Comparison of ENCODE assay signal across 7 cellular contexts in the genomic region with DNA sequence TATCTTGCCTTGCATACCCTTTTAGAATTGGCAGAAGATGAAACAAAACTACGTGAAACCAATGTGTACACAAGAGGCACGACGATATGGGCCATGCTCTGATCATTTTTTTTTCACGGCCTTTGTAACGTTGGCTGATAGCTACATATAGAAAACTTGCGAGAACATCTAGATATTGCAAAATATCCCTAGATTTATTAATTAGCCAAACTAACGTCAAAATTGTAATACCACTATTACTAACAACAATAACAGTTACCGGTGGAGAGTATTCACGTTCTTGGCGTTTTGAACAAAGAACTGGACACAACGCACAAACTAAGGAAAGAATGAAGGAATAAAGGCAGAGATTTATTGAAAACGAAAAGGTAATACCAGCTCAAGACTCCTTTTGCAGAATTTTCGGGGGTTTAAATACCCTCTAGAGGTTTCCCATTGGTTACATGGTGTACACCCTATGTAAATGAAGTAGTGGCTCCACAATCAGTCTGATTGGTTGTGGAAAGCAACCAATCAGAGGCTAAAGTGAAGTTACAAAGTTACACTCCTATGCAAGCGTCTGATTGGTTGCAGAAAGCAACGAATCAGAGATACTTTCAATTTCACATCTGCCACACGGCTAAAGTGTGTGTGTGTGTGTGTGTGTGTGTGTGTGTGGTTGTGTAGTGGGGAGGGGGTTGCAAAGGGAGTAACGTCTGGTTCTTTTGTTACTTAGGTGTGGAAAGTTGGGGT. TPM values are rescaled to one million over a fixed set of nuclear protein-coding genes. Genes with fewer than 3 reads are reported as not detected.
A peak's percentile ranks its signal among the peaks of the same experiment; 100 is the strongest.
DNase-seq lines count a peak whose midpoint lies in the region; ATAC-seq and TF ChIP-seq lines count a peak whose summit lies in the region.

No MANE protein-coding gene starts in this region.

- H3K9me3 ChIP-seq in skeletal muscle tissue (ENCODE audit: control insufficient read depth in 3 of 3, low read length in 3 of 3): no peaks in the 10 kb centered on the region

- H3K27me3 Mint-ChIP-seq in activated B cell treated with CpG ODN at 0.5 μM for 24 hours: no peaks in the 10 kb centered on the region

- H3K9me3 Mint-ChIP-seq in activated B cell treated with CpG ODN at 0.5 μM for 24 hours: no peaks in the 10 kb centered on the region

- H3K9ac ChIP-seq in skeletal muscle tissue (ENCODE audit: low read depth in 1 of 3, low read length in 3 of 3): no peak overlapping the region

- peak overlapping the region; percentile 96 for H3K27ac Mint-ChIP-seq in activated B cell treated with CpG ODN at 0.5 μM for 24 hours

- DNase-seq in NCI-H1105 treated with DMSO at 0.1 percent for 48 hours (lab: John Stamatoyannopoulos, UW) (peak; percentile 95), activated B cell treated with CpG ODN at 0.5 μM for 24 hours (no peak), iPS DF 19.7 (ENCODE audit: low read depth, low spot score) (peak; percentile 57), NCI-H128 (lab: John Stamatoyannopoulos, UW; ENCODE audit: unreplicated experiment) (no peak), AG08396 (ENCODE audit: low spot score) (no peak)

- H3K36me3 ChIP-seq in skeletal muscle tissue (ENCODE audit: control insufficient read depth in 3 of 3, insufficient read depth in 3 of 3, low read length in 3 of 3): no peaks in the 10 kb centered on the region

- no peak for TF ChIP-seq CTCF in activated B cell treated with CpG ODN at 0.5 μM for 24 hours (IDR thresholded peaks at IDR 0.05)

- H3K27ac ChIP-seq in skeletal muscle tissue (ENCODE audit: low read depth, low read length): peak overlapping the region; percentile 91

- CTCF ChIA-PET in activated B cell treated with CpG ODN at 0.5 μM for 24 hours (lab: Charles Lee): no interaction called here

- H3K36me3 Mint-ChIP-seq in activated B cell treated with CpG ODN at 0.5 μM for 24 hours (ENCODE audit: low read depth): peaks cover 23% of the 10 kb centered on the region

- H3K4me1 Mint-ChIP-seq in activated B cell treated with CpG ODN at 0.5 μM for 24 hours: peaks cover 40% of the 10 kb centered on the region

- POLR2A ChIA-PET in activated B cell treated with CpG ODN at 0.5 μM for 24 hours (lab: Charles Lee): interaction anchor here (0.7 to 2.7 kb wide), 6 partner anchors 16 to 670 kb away, joined by 3 to 29 read pairs (median 4); a partner anchor contains a TSS

- no peak for ATAC-seq in activated B cell treated with CpG ODN at 0.5 μM for 24 hours (ENCODE audit: low read depth)

- H3K4me3 ChIP-seq in GM08714 (ENCODE audit: low read length) (peak overlapping the region; percentile 95), skeletal muscle tissue (ENCODE audit: low read length in 3 of 3) (peak overlapping the region; percentile 91 to 97 (median 93))

- H3K27me3 ChIP-seq in skeletal muscle tissue (ENCODE audit: control insufficient read depth in 3 of 3, insufficient read depth in 3 of 3, low read length in 3 of 3): no peaks in the 10 kb centered on the region

- H3K4me3 Mint-ChIP-seq in activated B cell treated with CpG ODN at 0.5 μM for 24 hours: peak overlapping the region; percentile 99

- intact Hi-C loops in activated B cell treated with CpG ODN at 0.5 μM for 24 hours (cut with micrococcal nuclease): loop anchor here (5.0 kb wide), 1 partner anchor 305 kb away; a partner anchor contains a TSS

- H3K4me1 ChIP-seq in skeletal muscle tissue (ENCODE audit: control insufficient read depth in 3 of 3, insufficient read depth in 3 of 3, low read length in 3 of 3): peaks cover 10 to 15% (median 14%) of the 10 kb centered on the region in 3 donors

RNA-seq across cellular contexts. Expression of a gene that starts 0.9 kb away (rescaled TPM):
- total RNA-seq in activated B cell treated with CpG ODN at 0.5 μM for 24 hours (30.0 and 32.2 TPM in 2 replicates), skeletal muscle tissue (52.7 TPM)

Comparison
In these comparisons a context has a peak if more than half of its experiments do, and no peak if none do; other contexts are left out.
1. DNase-seq: peak in NCI-H1105 treated with DMSO at 0.1 percent for 48 hours (single experiment) and iPS DF 19.7 (single experiment); none in activated B cell treated with CpG ODN at 0.5 μM for 24 hours (single experiment), NCI-H128 (single experiment) and AG08396 (single experiment).